In genomic region chr10:10396601-10397000, GRCh38 we compare ENCODE assay signal across 9 cellular contexts.
"Had no signal": no experiment of that assay in that cellular context is flagged by ENCODE, and none has a peak within 500 bp of the region (broad histone marks: within the 10 kb centered on the region; RNA-seq: fewer than 3 reads in every experiment).

No MANE protein-coding gene starts in this region.

- H2AFZ ChIP-seq: GM23338 had no signal

- H3K27ac ChIP-seq: HL-60 had no signal

- H3K4me2 ChIP-seq: GM23338 had no signal

- H3K4me1 Mint-ChIP-seq: GM23338, H9 had no signal

- H3K4me3 Mint-ChIP-seq: GM23338, H9 had no signal

- FAIRE-seq: H1, H54, HepG2, K562 had no signal

- H3K27ac Mint-ChIP-seq: GM23338, H9 had no signal

- ATAC-seq: GM23338, HCT116, HepG2, K562 had no signal

- H3K4me3 ChIP-seq: GM23338, K562 had no signal

- DNase-seq: H9, KG1 had no signal
